In the genomic region with DNA sequence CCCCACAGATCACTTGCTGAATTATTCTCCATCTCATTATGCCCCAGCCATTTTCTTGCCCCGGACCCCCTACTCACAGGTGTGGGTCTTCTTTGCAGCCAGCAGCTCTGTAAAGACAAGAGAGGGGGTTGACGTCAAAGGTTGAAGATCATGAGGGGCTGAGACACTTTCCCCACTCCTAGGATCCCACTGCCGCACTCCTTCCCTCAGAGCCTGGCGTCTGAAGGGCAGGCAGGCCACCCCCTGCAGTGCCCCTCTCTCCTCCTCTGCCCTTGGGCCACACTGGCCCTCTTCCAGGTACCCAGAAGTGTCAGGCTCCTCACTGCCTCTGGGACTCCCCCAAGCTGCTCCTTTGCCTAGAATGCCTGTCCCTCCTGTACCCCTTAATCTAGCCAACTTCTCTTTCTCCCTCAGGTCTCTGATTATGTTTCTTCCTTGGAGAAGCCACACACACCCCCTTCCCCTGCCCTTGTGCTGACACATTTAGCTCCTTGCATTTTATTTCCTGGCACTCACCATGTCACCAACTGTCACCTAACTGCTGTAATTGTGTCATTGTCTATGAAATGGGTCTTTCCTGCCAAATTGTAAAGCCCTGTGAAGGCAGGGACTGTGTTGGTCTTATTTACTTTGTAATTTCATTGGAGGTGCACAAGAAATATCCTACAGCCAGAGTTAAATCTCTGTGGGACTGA, we compare ENCODE assay signal across 1 cellular context.
TF ChIP-seq lines count a peak whose summit lies in the region.

No MANE protein-coding gene starts in this region.

TF ChIP-seq in H1, 55 proteins besides CTCF, POLR2A, EP300 and RAD21:
- TF ChIP-seq FOSL1 (IDR thresholded peaks at IDR 0.05; ENCODE audit: insufficient read depth, low read depth, low read length) (no peak), MAX (IDR thresholded peaks at IDR 0.05) (no peak), BACH1 (IDR thresholded peaks at IDR 0.05; ENCODE audit: low read length) (no peak), JUN (IDR thresholded peaks at IDR 0.05; ENCODE audit: low read depth, low read length) (no peak), ASH2L (IDR thresholded peaks at IDR 0.05; ENCODE audit: low read length) (no peak), RBBP5 (IDR thresholded peaks at IDR 0.05; ENCODE audit: borderline replicate concordance, low read depth, low read length) (no peak), CBX5 (IDR thresholded peaks at IDR 0.05; ENCODE audit: low read depth, low read length) (no peak), RXRA (IDR thresholded peaks at IDR 0.05; ENCODE audit: insufficient read depth, low read depth, low read length) (no peak), NANOG (IDR thresholded peaks at IDR 0.05; ENCODE audit: insufficient read depth, low read depth, low read length, poor library complexity, severe bottlenecking) (no peak), KDM1A (IDR thresholded peaks at IDR 0.05; ENCODE audit: borderline replicate concordance, low read length) (no peak), SIRT6 (IDR thresholded peaks at IDR 0.05; ENCODE audit: low read length) (no peak), EGR1 (IDR thresholded peaks at IDR 0.05; ENCODE audit: borderline replicate concordance, low read depth, low read length) (no peak), RFX5 (IDR thresholded peaks at IDR 0.05; ENCODE audit: borderline replicate concordance, low read depth, low read length) (no peak), RNF2 (IDR thresholded peaks at IDR 0.05; ENCODE audit: borderline replicate concordance, low read depth, low read length, missing control alignments, poor library complexity, severe bottlenecking) (no peak), NRF1 (IDR thresholded peaks at IDR 0.05; ENCODE audit: low read depth, low read length) (no peak)
- TF ChIP-seq, protein P1, sequence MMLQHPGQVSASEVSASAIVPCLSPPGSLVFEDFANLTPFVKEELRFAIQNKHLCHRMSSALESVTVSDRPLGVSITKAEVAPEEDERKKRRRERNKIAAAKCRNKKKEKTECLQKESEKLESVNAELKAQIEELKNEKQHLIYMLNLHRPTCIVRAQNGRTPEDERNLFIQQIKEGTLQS (IDR thresholded peaks at IDR 0.05; ENCODE audit: insufficient read depth, low read depth, low read length), result no peak
- TF ChIP-seq, protein P2, sequence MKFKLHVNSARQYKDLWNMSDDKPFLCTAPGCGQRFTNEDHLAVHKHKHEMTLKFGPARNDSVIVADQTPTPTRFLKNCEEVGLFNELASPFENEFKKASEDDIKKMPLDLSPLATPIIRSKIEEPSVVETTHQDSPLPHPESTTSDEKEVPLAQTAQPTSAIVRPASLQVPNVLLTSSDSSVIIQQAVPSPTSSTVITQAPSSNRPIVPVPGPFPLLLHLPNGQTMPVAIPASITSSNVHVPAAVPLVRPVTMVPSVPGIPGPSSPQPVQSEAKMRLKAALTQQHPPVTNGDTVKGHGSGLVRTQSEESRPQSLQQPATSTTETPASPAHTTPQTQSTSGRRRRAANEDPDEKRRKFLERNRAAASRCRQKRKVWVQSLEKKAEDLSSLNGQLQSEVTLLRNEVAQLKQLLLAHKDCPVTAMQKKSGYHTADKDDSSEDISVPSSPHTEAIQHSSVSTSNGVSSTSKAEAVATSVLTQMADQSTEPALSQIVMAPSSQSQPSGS (IDR thresholded peaks at IDR 0.05; ENCODE audit: low read length), result no peak
